Comparison of ENCODE assay signal across 1 cellular context in genomic region chr1:9164537-9164910, GRCh38.
TF ChIP-seq lines count a peak whose summit lies in the region.

No MANE protein-coding gene starts in this region.

TF ChIP-seq in H1, 55 proteins besides CTCF, POLR2A, EP300 and RAD21:
- TF ChIP-seq NANOG (IDR thresholded peaks at IDR 0.05; ENCODE audit: insufficient read depth, low read depth, low read length, poor library complexity, severe bottlenecking), result no peak
- no peak for TF ChIP-seq SIX5 (IDR thresholded peaks at IDR 0.05; ENCODE audit: low read depth, low read length)
- TF ChIP-seq JUN (IDR thresholded peaks at IDR 0.05; ENCODE audit: low read depth, low read length), result no peak
- TF ChIP-seq USF2 (IDR thresholded peaks at IDR 0.05; ENCODE audit: low read length), result no peak
- TF ChIP-seq GTF2F1 (IDR thresholded peaks at IDR 0.05; ENCODE audit: borderline replicate concordance, low read depth, low read length), result no peak
- TF ChIP-seq SP4 (IDR thresholded peaks at IDR 0.05; ENCODE audit: low read length), result no peak
- TF ChIP-seq CBX5 (IDR thresholded peaks at IDR 0.05; ENCODE audit: low read depth, low read length), result no peak
- no peak for TF ChIP-seq FOSL1 (IDR thresholded peaks at IDR 0.05; ENCODE audit: insufficient read depth, low read depth, low read length)
- no peak for TF ChIP-seq RNF2 (IDR thresholded peaks at IDR 0.05; ENCODE audit: borderline replicate concordance, low read depth, low read length, missing control alignments, poor library complexity, severe bottlenecking)
- TF ChIP-seq JUND (IDR thresholded peaks at IDR 0.05; ENCODE audit: low read length), result no peak
- no peak for TF ChIP-seq GABPA (IDR thresholded peaks at IDR 0.05; ENCODE audit: borderline replicate concordance, insufficient read depth, low read length)
- no peak for TF ChIP-seq KDM4A (IDR thresholded peaks at IDR 0.05; ENCODE audit: low read depth, low read length, severe bottlenecking)
- TF ChIP-seq CHD7 (IDR thresholded peaks at IDR 0.05; ENCODE audit: insufficient replicate concordance, low read length), result no peak
- TF ChIP-seq ASH2L (IDR thresholded peaks at IDR 0.05; ENCODE audit: low read length), result no peak
- no peak for TF ChIP-seq SP2 (IDR thresholded peaks at IDR 0.05; ENCODE audit: low read length)
- TF ChIP-seq RFX5 (IDR thresholded peaks at IDR 0.05; ENCODE audit: borderline replicate concordance, low read depth, low read length), result no peak
- no peak for TF ChIP-seq CBX8 (IDR thresholded peaks at IDR 0.05; ENCODE audit: borderline replicate concordance, low read depth, low read length)
- TF ChIP-seq CREB1 (IDR thresholded peaks at IDR 0.05), result no peak
- no peak for TF ChIP-seq BACH1 (IDR thresholded peaks at IDR 0.05; ENCODE audit: low read length)
